13 cellular contexts compared by ENCODE assay signal in the genomic region with DNA sequence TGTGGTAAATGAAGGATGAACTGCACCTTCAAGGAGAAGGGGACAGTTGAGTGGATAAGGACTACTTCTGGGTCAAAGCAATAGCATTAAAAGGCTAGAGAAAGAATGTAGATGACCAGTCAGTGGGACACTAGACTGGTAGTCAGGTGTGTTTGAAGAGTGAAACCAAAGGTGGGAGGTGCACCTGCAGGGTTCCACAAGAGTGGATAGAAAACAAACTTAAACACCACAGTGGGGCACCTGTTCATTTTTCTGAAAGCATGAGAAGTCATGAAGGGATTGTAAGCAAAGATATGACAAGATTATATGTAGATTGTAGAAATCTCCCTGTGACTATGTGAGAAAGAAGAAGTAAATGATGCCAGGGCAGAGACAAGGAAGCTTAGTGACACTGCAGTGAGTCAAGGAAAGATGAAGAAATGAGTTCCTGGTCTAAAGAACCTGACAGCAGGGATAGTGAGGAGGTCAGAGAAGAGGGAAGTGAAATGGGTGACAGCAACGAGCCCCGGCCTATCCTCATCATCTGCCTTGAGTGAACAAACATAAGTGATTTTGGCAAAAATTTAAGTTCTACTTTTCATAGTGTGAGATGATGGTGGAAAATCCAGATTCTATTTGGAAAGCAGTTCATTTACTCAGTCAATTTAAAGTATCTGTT.
DNase-seq lines count a peak whose midpoint lies in the region; ATAC-seq lines count a peak whose summit lies in the region.
"Had no signal": no experiment of that assay in that cellular context is flagged by ENCODE, and none has a peak within 500 bp of the region (broad histone marks: within the 10 kb centered on the region; RNA-seq: fewer than 3 reads in every experiment).

No MANE protein-coding gene starts in this region.

- DNase-seq in AML-193 (lab: John Stamatoyannopoulos, UW) (peak; percentile 34 to 62), midbrain (lab: John Stamatoyannopoulos, UW) (no peak), NCI-H226 (no peak), NCI-H1930 (lab: John Stamatoyannopoulos, UW) (no peak)
- DNase-seq in effector memory CD8-positive, alpha-beta T cell: no peak
- DNase-seq in activated T-helper 1 cell treated with anti-CD3 and anti-CD28 coated beads, Interleukin-12 subunit alpha, Interleukin-12 subunit beta, Interleukin-2, Interleukin-4 antibody, amounts not matched to agents 30 ng/mL and 10 ng/mL and 1 ng/mL, durations not matched to agents 14 hours and 24 hours and 36 hours (ENCODE audit: low spot score): no peak
- DNase-seq: ACHN, KG1, NCI-H2081, nephron progenitor cell, tibial artery had no signal

- ATAC-seq in GM19467 (IDR thresholded peaks at IDR 0.05; ENCODE audit: unreplicated experiment) (peak; percentile 52), HG03378 (IDR thresholded peaks at IDR 0.05; ENCODE audit: unreplicated experiment) (peak; percentile 56)
- ATAC-seq in effector memory CD8-positive, alpha-beta T cell (replicated peaks): peak; percentile 51

- no peaks in the 10 kb centered on the region for H3K9me3 Mint-ChIP-seq in effector memory CD8-positive, alpha-beta T cell
- H3K9me3 Mint-ChIP-seq in activated T-helper 1 cell treated with anti-CD3 and anti-CD28 coated beads, Interleukin-12 subunit alpha, Interleukin-12 subunit beta, Interleukin-2, Interleukin-4 antibody, amounts not matched to agents 30 ng/mL and 10 ng/mL and 1 ng/mL, durations not matched to agents 14 hours and 24 hours and 36 hours: peaks cover 5% of the 10 kb centered on the region

- H3K4me3 Mint-ChIP-seq in effector memory CD8-positive, alpha-beta T cell: no peak overlapping the region
- H3K4me3 Mint-ChIP-seq in activated T-helper 1 cell treated with anti-CD3 and anti-CD28 coated beads, Interleukin-12 subunit alpha, Interleukin-12 subunit beta, Interleukin-2, Interleukin-4 antibody, amounts not matched to agents 30 ng/mL and 10 ng/mL and 1 ng/mL, durations not matched to agents 14 hours and 24 hours and 36 hours: no peak overlapping the region
- H3K4me3 Mint-ChIP-seq: nephron progenitor cell had no signal

- intact Hi-C loops in activated T-helper 1 cell treated with anti-CD3 and anti-CD28 coated beads, Interleukin-12 subunit alpha, Interleukin-12 subunit beta, Interleukin-2, Interleukin-4 antibody, amounts not matched to agents 30 ng/mL and 10 ng/mL and 1 ng/mL, durations not matched to agents 14 hours and 24 hours and 36 hours (cut with micrococcal nuclease): no loop called here

- peaks cover 0 to 11% of the 10 kb centered on the region in 2 donors for H3K27me3 Mint-ChIP-seq in effector memory CD8-positive, alpha-beta T cell
- no peaks in the 10 kb centered on the region for H3K27me3 Mint-ChIP-seq in activated T-helper 1 cell treated with anti-CD3 and anti-CD28 coated beads, Interleukin-12 subunit alpha, Interleukin-12 subunit beta, Interleukin-2, Interleukin-4 antibody, amounts not matched to agents 30 ng/mL and 10 ng/mL and 1 ng/mL, durations not matched to agents 14 hours and 24 hours and 36 hours (ENCODE audit: insufficient read depth)

- peaks cover 9 to 16% of the 10 kb centered on the region in 2 donors for H3K4me1 Mint-ChIP-seq in effector memory CD8-positive, alpha-beta T cell (ENCODE audit: low read depth in 2 of 2)
- H3K4me1 Mint-ChIP-seq in activated T-helper 1 cell treated with anti-CD3 and anti-CD28 coated beads, Interleukin-12 subunit alpha, Interleukin-12 subunit beta, Interleukin-2, Interleukin-4 antibody, amounts not matched to agents 30 ng/mL and 10 ng/mL and 1 ng/mL, durations not matched to agents 14 hours and 24 hours and 36 hours (ENCODE audit: low read depth): no peaks in the 10 kb centered on the region
- H3K4me1 Mint-ChIP-seq: nephron progenitor cell had no signal

- no peaks in the 10 kb centered on the region for H3K36me3 Mint-ChIP-seq in effector memory CD8-positive, alpha-beta T cell (ENCODE audit: insufficient read depth)
- H3K36me3 Mint-ChIP-seq in activated T-helper 1 cell treated with anti-CD3 and anti-CD28 coated beads, Interleukin-12 subunit alpha, Interleukin-12 subunit beta, Interleukin-2, Interleukin-4 antibody, amounts not matched to agents 30 ng/mL and 10 ng/mL and 1 ng/mL, durations not matched to agents 14 hours and 24 hours and 36 hours (ENCODE audit: low read depth): no peaks in the 10 kb centered on the region

- H3K27ac Mint-ChIP-seq in effector memory CD8-positive, alpha-beta T cell: no peak overlapping the region
- H3K27ac Mint-ChIP-seq in activated T-helper 1 cell treated with anti-CD3 and anti-CD28 coated beads, Interleukin-12 subunit alpha, Interleukin-12 subunit beta, Interleukin-2, Interleukin-4 antibody, amounts not matched to agents 30 ng/mL and 10 ng/mL and 1 ng/mL, durations not matched to agents 14 hours and 24 hours and 36 hours: no peak overlapping the region
- H3K27ac Mint-ChIP-seq: nephron progenitor cell had no signal

Comparison
In these comparisons a context has a peak if more than half of its experiments do, and no peak if none do; other contexts are left out.
1. DNase-seq: peak in AML-193 (2 of 2); none in effector memory CD8-positive, alpha-beta T cell (0 of 3), midbrain (single experiment), NCI-H226 (single experiment), NCI-H1930 (0 of 2) and activated T-helper 1 cell treated with anti-CD3 and anti-CD28 coated beads, Interleukin-12 subunit alpha, Interleukin-12 subunit beta, Interleukin-2, Interleukin-4 antibody, amounts not matched to agents 30 ng/mL and 10 ng/mL and 1 ng/mL, durations not matched to agents 14 hours and 24 hours and 36 hours (single experiment).
2. Peak in every context shown above with its lines, with median percentiles within 50 percentile points of each other: ATAC-seq.